12 cellular contexts compared by ENCODE assay signal in genomic region chr12:24950231-24950834, GRCh38. TPM values are rescaled to one million over a fixed set of nuclear protein-coding genes. Genes with fewer than 3 reads are reported as not detected.
DNase-seq lines count a peak whose midpoint lies in the region; ATAC-seq, FAIRE-seq and TF ChIP-seq lines count a peak whose summit lies in the region.
"Had no signal": no experiment of that assay in that cellular context is flagged by ENCODE, and none has a peak within 500 bp of the region (broad histone marks: within the 10 kb centered on the region; RNA-seq: fewer than 3 reads in every experiment).

No MANE protein-coding gene starts in this region.

- H3K27me3 ChIP-seq in small intestine (ENCODE audit: control insufficient read depth in 2 of 2, insufficient read depth in 2 of 2, low read length in 2 of 2) = peaks cover 4 to 5% of the 10 kb centered on the region in 2 donors

- ATAC-seq in GM19463 (IDR thresholded peaks at IDR 0.05; ENCODE audit: unreplicated experiment) (peak; percentile 35), HG03196 (IDR thresholded peaks at IDR 0.05; ENCODE audit: unreplicated experiment) (peak; percentile 43), HG03039 (IDR thresholded peaks at IDR 0.05; ENCODE audit: unreplicated experiment) (no peak)

- peaks cover 20% of the 10 kb centered on the region for H3K36me3 Mint-ChIP-seq in activated naive CD8-positive, alpha-beta T cell treated with anti-CD3 and anti-CD28 coated beads for 36 hours
- H3K36me3 Mint-ChIP-seq: CD14-positive monocyte had no signal

- H3K36me3 ChIP-seq in small intestine (ENCODE audit: control insufficient read depth in 2 of 2, insufficient read depth in 2 of 2, low read length in 2 of 2) = no peaks in the 10 kb centered on the region

- peak overlapping the region; percentile 4 for H3K27ac Mint-ChIP-seq in activated naive CD8-positive, alpha-beta T cell treated with anti-CD3 and anti-CD28 coated beads for 36 hours

- no peaks in the 10 kb centered on the region for H3K9me3 Mint-ChIP-seq in activated naive CD8-positive, alpha-beta T cell treated with anti-CD3 and anti-CD28 coated beads for 36 hours
- H3K9me3 Mint-ChIP-seq: CD14-positive monocyte had no signal

- POLR2A ChIA-PET in GM10248 (lab: Yijun Ruan, JAX) = interaction anchor here (1.0 to 1.3 kb wide), 2 partner anchors 9 to 96 kb away, joined by 3 to 8 read pairs; no protein-coding TSS in a partner anchor

- TF ChIP-seq CTCF in GM10248 (IDR thresholded peaks at IDR 0.05; ENCODE audit: control extremely low read depth, extremely low read depth, low read depth, missing control alignments) = no peak

- no peaks in the 10 kb centered on the region for H3K9me3 ChIP-seq in small intestine (ENCODE audit: control insufficient read depth, low read depth)

- DNase-seq in GM10248 (ENCODE audit: extremely low spot score) = peak; percentile 53
- no peak for DNase-seq in activated naive CD8-positive, alpha-beta T cell treated with anti-CD3 and anti-CD28 coated beads for 36 hours
- no peak for DNase-seq in DMS153 (lab: John Stamatoyannopoulos, UW)
- no peak for DNase-seq in small intestine
- no peak for DNase-seq in activated naive CD4-positive, alpha-beta T cell treated with anti-CD3 and anti-CD28 coated beads, Interleukin-2, amount 50 U/mL, for 16 hours
- DNase-seq: NCI-H187, SW 1271 had no signal

- 42 to 66% (median 48%) methylated on average over 3 of the region's 3 CpGs for WGBS in small intestine, 3 donors

- H3K4me1 ChIP-seq in small intestine (ENCODE audit: control insufficient read depth in 2 of 2, insufficient read depth in 1 of 2, low read depth in 1 of 2, low read length in 1 of 2) = no peaks in the 10 kb centered on the region

- CTCF ChIA-PET in GM10248 (lab: Yijun Ruan, JAX) = interaction anchor here (0.9 to 1.3 kb wide), 5 partner anchors 8 to 204 kb away, joined by 3 to 4 read pairs (median 3); no protein-coding TSS in a partner anchor

- H3K4me3 Mint-ChIP-seq in activated naive CD8-positive, alpha-beta T cell treated with anti-CD3 and anti-CD28 coated beads for 36 hours = no peak overlapping the region

- FAIRE-seq in small intestine (lab: Jason Lieb, UNC) = no peak
- FAIRE-seq: keratinocyte had no signal

- no peak overlapping the region for H3K27ac ChIP-seq in small intestine (ENCODE audit: low read depth in 1 of 2, low read length in 1 of 2)

- peaks cover 46% of the 10 kb centered on the region for H3K27me3 Mint-ChIP-seq in activated naive CD8-positive, alpha-beta T cell treated with anti-CD3 and anti-CD28 coated beads for 36 hours

- H3K4me3 ChIP-seq in small intestine (ENCODE audit: low read depth in 1 of 2, low read length in 2 of 2) = no peak overlapping the region

- peaks cover 44% of the 10 kb centered on the region for H3K4me1 Mint-ChIP-seq in activated naive CD8-positive, alpha-beta T cell treated with anti-CD3 and anti-CD28 coated beads for 36 hours

RNA-seq across cellular contexts. Expression of gene BCAT1, which starts 1.4 kb away (rescaled TPM):
- total RNA-seq in activated naive CD8-positive, alpha-beta T cell treated with anti-CD3 and anti-CD28 coated beads for 36 hours = 10 to 100 TPM; 58.7 to 59.6 TPM
- polyA plus RNA-seq in small intestine = 1 to 10 TPM in 2 of 3 donors, under 1 TPM in 1; 0.22 to 5.3 (median 2.4) TPM
